8 cellular contexts compared by ENCODE assay signal in genomic region chr5:113295111-113295539, GRCh38.
DNase-seq lines count a peak whose midpoint lies in the region; ATAC-seq and TF ChIP-seq lines count a peak whose summit lies in the region.

No MANE protein-coding gene starts in this region.

- peaks cover 24% of the 10 kb centered on the region for H3K23me2 ChIP-seq in H9 (ENCODE audit: insufficient read length, low read depth, low read length, poor library complexity, severe bottlenecking)

- POLR2A ChIA-PET in activated B cell treated with CpG ODN at 0.5 μM for 24 hours (lab: Charles Lee), result interaction anchor here (1.5 kb wide), 1 partner anchor 18 kb away, joined by 3 read pairs; no protein-coding TSS in a partner anchor

- no peak overlapping the region for H2BK20ac ChIP-seq in H9 (ENCODE audit: low read depth, low read length, poor library complexity, severe bottlenecking)

- H3T11ph ChIP-seq in H9 (ENCODE audit: low read length), result no peak overlapping the region

- no peak overlapping the region for H2BK5ac ChIP-seq in H9 (ENCODE audit: insufficient read length, low read length)

- H3K9me3 Mint-ChIP-seq in H9 (no peaks in the 10 kb centered on the region), activated B cell treated with CpG ODN at 0.5 μM for 24 hours (no peaks in the 10 kb centered on the region)

- TF ChIP-seq CTCF in H9 (conservative IDR thresholded peaks at IDR 0.05), result no peak
- no peak for TF ChIP-seq CTCF in activated B cell treated with CpG ODN at 0.5 μM for 24 hours (IDR thresholded peaks at IDR 0.05)
- TF ChIP-seq CTCF in heart left ventricle (IDR thresholded peaks at IDR 0.05), result peak in 3 of 12 donors; percentile 2 to 31 (median 7)
- no peak for TF ChIP-seq CTCF in gastrocnemius medialis (IDR thresholded peaks at IDR 0.05 in 4 of 5, conservative IDR thresholded peaks at IDR 0.05 in 1 of 5)

- no peaks in the 10 kb centered on the region for H4K20me1 ChIP-seq in H9 (ENCODE audit: control insufficient read depth, insufficient read depth, insufficient read length)

- TF ChIP-seq POLR2A in heart left ventricle (IDR thresholded peaks at IDR 0.05) (no peak), gastrocnemius medialis (IDR thresholded peaks at IDR 0.05) (no peak)

- H2BK15ac ChIP-seq in H9 (ENCODE audit: low read depth, low read length), result no peak overlapping the region

- no peak overlapping the region for H3K23ac ChIP-seq in H9 (ENCODE audit: insufficient read length, low read depth, low read length)

- no peak overlapping the region for H3K9ac ChIP-seq in H9 (ENCODE audit: extremely low read depth, insufficient read length, low read length)

- intact Hi-C loops in activated B cell treated with CpG ODN at 0.5 μM for 24 hours (cut with micrococcal nuclease), result no loop called here
- intact Hi-C loops in heart left ventricle (cut with DNase I), result loop anchor here in 9 of 10 donors (2.0 to 10.0 kb wide), 12 partner anchors 50 to 250 kb away; no protein-coding TSS in a partner anchor
- intact Hi-C loops in gastrocnemius medialis (cut with DNase I; ENCODE audit: low total_unique reads), result loop anchor here (10.0 kb wide), 3 partner anchors 60 to 300 kb away; no protein-coding TSS in a partner anchor

- no peak overlapping the region for H4K5ac ChIP-seq in H9 (ENCODE audit: insufficient read length, low read depth, low read length)

- no peak overlapping the region for H2BK120ac ChIP-seq in H9 (ENCODE audit: low read depth, low read length, poor library complexity, severe bottlenecking)

- no peaks in the 10 kb centered on the region for H3K79me1 ChIP-seq in H9 (ENCODE audit: insufficient read depth, low read depth, low read length, poor library complexity, severe bottlenecking)

- H3K27ac ChIP-seq in H9 (ENCODE audit: insufficient read length, low read depth, low read length) (no peak overlapping the region), heart left ventricle (peak overlapping the region in 11 of 12 donors; percentile 86 to 97 (median 91)), gastrocnemius medialis (peak overlapping the region; percentile 66 to 75 (median 72))

- no CpG with 5 or more reads among the region's 8 CpGs for WGBS in H9 (ENCODE audit: extremely low coverage, insufficient read length, low lambda C conversion rate)
- WGBS in heart left ventricle, 4 donors, result 2 to 4% (median 3%) methylated on average over 8 of the region's 8 CpGs

- H3K9me3 ChIP-seq in H9 (ENCODE audit: control insufficient read depth, low read depth, low read length), result no peaks in the 10 kb centered on the region
- no peaks in the 10 kb centered on the region for H3K9me3 ChIP-seq in heart left ventricle
- no peaks in the 10 kb centered on the region for H3K9me3 ChIP-seq in gastrocnemius medialis

- no peak overlapping the region for H3K18ac ChIP-seq in H9 (ENCODE audit: insufficient read length, low read depth, low read length)

- no peaks in the 10 kb centered on the region for H3K36me3 ChIP-seq in heart left ventricle
- no peaks in the 10 kb centered on the region for H3K36me3 ChIP-seq in gastrocnemius medialis

- H3K4me1 Mint-ChIP-seq in H9 (peaks cover 42 to 49% of the 10 kb centered on the region in 2 experiments), activated B cell treated with CpG ODN at 0.5 μM for 24 hours (peaks cover 22% of the 10 kb centered on the region)

- H2AK5ac ChIP-seq in H9 (ENCODE audit: insufficient read length, low read length), result no peak overlapping the region

- no peak overlapping the region for H4K8ac ChIP-seq in H9 (replicated peaks; ENCODE audit: insufficient read length, low read depth, low read length)

- H3K56ac ChIP-seq in H9 (ENCODE audit: insufficient read length, low read depth, low read length), result no peak overlapping the region

- no peak overlapping the region for H2BK12ac ChIP-seq in H9 (ENCODE audit: insufficient read length, low read depth, low read length)

- H3K36me3 Mint-ChIP-seq in H9 (ENCODE audit: insufficient read depth in 1 of 3, low read depth in 3 of 3), result no peaks in the 10 kb centered on the region
- H3K36me3 Mint-ChIP-seq in activated B cell treated with CpG ODN at 0.5 μM for 24 hours (ENCODE audit: low read depth), result no peaks in the 10 kb centered on the region

- no peak for DNase-seq in H9
- DNase-seq in activated B cell treated with CpG ODN at 0.5 μM for 24 hours, result no peak
- no peak for DNase-seq in heart left ventricle
- DNase-seq in gastrocnemius medialis, result no peak
- no peak for DNase-seq in GM19238 (ENCODE audit: insufficient read length, low spot score)

- peak overlapping the region; percentile 99 for H3K4me2 ChIP-seq in H9 (ENCODE audit: insufficient read depth, insufficient read length, low read length)

- ATAC-seq in activated B cell treated with CpG ODN at 0.5 μM for 24 hours (ENCODE audit: low read depth) (no peak), heart left ventricle (peak in 3 of 4 donors; percentile 6 to 32 (median 19)), gastrocnemius medialis (peak in 1 of 2 donors; percentile 13), GM21381 (IDR thresholded peaks at IDR 0.05; ENCODE audit: unreplicated experiment) (no peak), GM21390 (IDR thresholded peaks at IDR 0.05; ENCODE audit: unreplicated experiment) (no peak), HG02623 (IDR thresholded peaks at IDR 0.05; ENCODE audit: unreplicated experiment) (no peak)

- H3K79me2 ChIP-seq in H9 (ENCODE audit: insufficient read depth, low read length), result peaks cover 3% of the 10 kb centered on the region; the same call in 1 of the 2 replicates

- H3K27ac Mint-ChIP-seq in H9, result peak overlapping the region in 1 of 3 experiments; percentile 92; a peak in 1 of 7 replicates
- H3K27ac Mint-ChIP-seq in activated B cell treated with CpG ODN at 0.5 μM for 24 hours, result no peak overlapping the region

- H3K27me3 Mint-ChIP-seq in H9 (ENCODE audit: low read depth) (peaks cover 43% of the 10 kb centered on the region), activated B cell treated with CpG ODN at 0.5 μM for 24 hours (peaks cover 53% of the 10 kb centered on the region)

- H3K4ac ChIP-seq in H9 (ENCODE audit: low read depth, low read length), result no peak overlapping the region

- H2AFZ ChIP-seq in H9 (ENCODE audit: low read length), result no peak overlapping the region

- H3K4me1 ChIP-seq in H9 (ENCODE audit: insufficient read depth, low read length), result peaks cover 15% of the 10 kb centered on the region
- peaks cover 0 to 40% (median 25%) of the 10 kb centered on the region in 12 donors for H3K4me1 ChIP-seq in heart left ventricle
- H3K4me1 ChIP-seq in gastrocnemius medialis, result peaks cover 6 to 11% of the 10 kb centered on the region in 2 donors

- CTCF ChIA-PET in activated B cell treated with CpG ODN at 0.5 μM for 24 hours (lab: Charles Lee), result no interaction called here

- H3K4me3 ChIP-seq in heart left ventricle, result peak overlapping the region; percentile 27 to 98 (median 76)
- H3K4me3 ChIP-seq in gastrocnemius medialis, result peak overlapping the region; percentile 50 to 71 (median 62)

- H3K27me3 ChIP-seq in H9 (ENCODE audit: insufficient read depth, low read length), result peaks cover 2% of the 10 kb centered on the region; the same call in 1 of the 2 replicates
- peaks cover 0 to 19% (median 0%) of the 10 kb centered on the region in 9 donors for H3K27me3 ChIP-seq in heart left ventricle
- no peaks in the 10 kb centered on the region for H3K27me3 ChIP-seq in gastrocnemius medialis

- in situ Hi-C loops in gastrocnemius medialis (cut with MboI; ENCODE audit: low sequenced_read_pairs in 4 of 4), result no loop called here

- no peak overlapping the region for H4K91ac ChIP-seq in H9 (ENCODE audit: insufficient read length, low read depth, low read length)

- H3K4me3 Mint-ChIP-seq in H9, result peak overlapping the region; percentile 85 to 97
- H3K4me3 Mint-ChIP-seq in activated B cell treated with CpG ODN at 0.5 μM for 24 hours, result peak overlapping the region; percentile 86

- no peak overlapping the region for H3K14ac ChIP-seq in H9 (ENCODE audit: insufficient read depth, low read length)

Comparison
In these comparisons a context has a peak if more than half of its experiments do, and no peak if none do; other contexts are left out.
1. ATAC-seq: peak in heart left ventricle (3 of 4); none in activated B cell treated with CpG ODN at 0.5 μM for 24 hours (single experiment), GM21381 (single experiment), GM21390 (single experiment) and HG02623 (single experiment).